Comparison of ENCODE assay signal across 12 cellular contexts in genomic region chr16:31135535-31136286, GRCh38. TPM values are rescaled to one million over a fixed set of nuclear protein-coding genes. Genes with fewer than 3 reads are reported as not detected.
DNase-seq lines count a peak whose midpoint lies in the region; ATAC-seq and TF ChIP-seq lines count a peak whose summit lies in the region.
"Had no signal": no experiment of that assay in that cellular context is flagged by ENCODE, and none has a peak within 500 bp of the region (broad histone marks: within the 10 kb centered on the region; RNA-seq: fewer than 3 reads in every experiment).

TSS of gene PRSS8 (minus strand) at chr16:31135727. CDS start at chr16:31135498, 229 bp downstream.

- H3K9me3 Mint-ChIP-seq in WTC11: no peaks in the 10 kb centered on the region
- H3K9me3 Mint-ChIP-seq: naive B cell had no signal

- TF ChIP-seq EP300 in suprapubic skin (IDR thresholded peaks at IDR 0.05): no peak

- ATAC-seq in WTC11: peak; percentile 7

- H3K36me3 Mint-ChIP-seq in WTC11: peaks cover 27% of the 10 kb centered on the region
- H3K36me3 Mint-ChIP-seq: naive B cell had no signal

- POLR2A ChIA-PET in WTC11 (lab: Charles Lee): interaction anchor here (1.0 to 2.4 kb wide), 6 partner anchors 8 to 318 kb away, joined by 3 to 26 read pairs (median 6); partner anchors contain the start of genes FUS, KAT8, ZNF646 and ZNF668

- H3K9me3 ChIP-seq in suprapubic skin: no peaks in the 10 kb centered on the region

- H3K36me3 ChIP-seq in kidney epithelial cell (ENCODE audit: control insufficient read depth, insufficient read depth, low read length) (no peaks in the 10 kb centered on the region), suprapubic skin (peaks cover 16% of the 10 kb centered on the region)

- CTCF ChIA-PET in WTC11 (lab: Charles Lee): interaction anchor here (1.0 to 2.0 kb wide), 9 partner anchors 17 to 320 kb away, joined by 3 to 7 read pairs (median 5); partner anchors contain the start of genes HSD3B7 and KAT8

- 39% methylated on average over 9 of the region's 22 CpGs for WGBS in suprapubic skin

- H3K27ac ChIP-seq in suprapubic skin: peak within 1 kb of the TSS; percentile 82

- peak; percentile 39 for DNase-seq in DMS79 (lab: John Stamatoyannopoulos, UW)
- DNase-seq in DMS79 treated with DMSO at 0.1 percent for 48 hours (lab: John Stamatoyannopoulos, UW): no peak
- peak; percentile 68 for DNase-seq in WTC11 (ENCODE audit: low spot score)
- no peak for DNase-seq in kidney epithelial cell (ENCODE audit: low read depth)
- no peak for DNase-seq in suprapubic skin (ENCODE audit: low spot score in 2 of 2)
- no peak for DNase-seq in GM03348 (ENCODE audit: low spot score)
- DNase-seq in COLO829 (ENCODE audit: low spot score): no peak
- no peak for DNase-seq in head of caudate nucleus
- DNase-seq: 8988T, KBM-7, naive B cell had no signal

- peaks cover 66% of the 10 kb centered on the region for H3K4me1 Mint-ChIP-seq in WTC11

- peak within 1 kb of the TSS; percentile 98 for H3K27ac Mint-ChIP-seq in WTC11

- H3K4me3 ChIP-seq in kidney epithelial cell (ENCODE audit: low read depth, low read length) (peak within 1 kb of the TSS; percentile 31), suprapubic skin (peak within 1 kb of the TSS; percentile 52)

- no peak for TF ChIP-seq CTCF in WTC11 (IDR thresholded peaks at IDR 0.05)
- TF ChIP-seq CTCF in kidney epithelial cell (IDR thresholded peaks at IDR 0.05; ENCODE audit: insufficient read depth, low read length, poor library complexity, severe bottlenecking): no peak
- no peak for TF ChIP-seq CTCF in suprapubic skin (IDR thresholded peaks at IDR 0.05)

- H3K27me3 ChIP-seq in kidney epithelial cell (ENCODE audit: control insufficient read depth, insufficient read depth, low read length) (no peaks in the 10 kb centered on the region), suprapubic skin (no peaks in the 10 kb centered on the region)

- H3K4me1 ChIP-seq in suprapubic skin: peaks cover 69% of the 10 kb centered on the region

- TF ChIP-seq POLR2A in suprapubic skin (IDR thresholded peaks at IDR 0.05): no peak

- H3K27me3 Mint-ChIP-seq in WTC11 (ENCODE audit: low read depth): no peaks in the 10 kb centered on the region
- H3K27me3 Mint-ChIP-seq: naive B cell had no signal

- peak within 1 kb of the TSS; percentile 87 for H3K4me3 Mint-ChIP-seq in WTC11

- intact Hi-C loops in head of caudate nucleus (cut with DNase I): no loop called here

TF ChIP-seq in WTC11, 78 proteins besides CTCF, POLR2A, EP300 and RAD21:
- peak; percentile 31; the same call in 1 of the 2 replicates for TF ChIP-seq SP1 (CRISPR knock-in tag; conservative IDR thresholded peaks at IDR 0.05)
- no peak for TF ChIP-seq ATF1 (CRISPR knock-in tag; IDR thresholded peaks at IDR 0.05)

RNA-seq across cellular contexts. Expression of gene PRSS8, which starts in this region (rescaled TPM):
- total RNA-seq in WTC11 (2021) (78.8 to 127 TPM (median 127 TPM) in 3 replicates), kidney epithelial cell (146 and 169 TPM in 2 replicates), suprapubic skin (100 to 1,000 TPM in 3 of 4 donors, 10 to 100 TPM in 1; 46.3 to 168 (median 140) TPM)
- total RNA-seq: endothelial cell of umbilical vein had no signal

Comparison
In these comparisons a context has a peak if more than half of its experiments do, and no peak if none do; other contexts are left out.
1. DNase-seq: peak in DMS79 (single experiment) and WTC11 (single experiment); none in DMS79 treated with DMSO at 0.1 percent for 48 hours (single experiment), kidney epithelial cell (single experiment), suprapubic skin (0 of 2), GM03348 (single experiment), COLO829 (single experiment) and head of caudate nucleus (0 of 42).